Comparison of ENCODE assay signal across 17 cellular contexts in genomic region chr6:21392177-21392576, GRCh38.
A peak's percentile ranks its signal among the peaks of the same experiment; 100 is the strongest.
DNase-seq lines count a peak whose midpoint lies in the region; ATAC-seq and TF ChIP-seq lines count a peak whose summit lies in the region.
"Had no signal": no experiment of that assay in that cellular context is flagged by ENCODE, and none has a peak within 500 bp of the region (broad histone marks: within the 10 kb centered on the region; RNA-seq: fewer than 3 reads in every experiment).

No MANE protein-coding gene starts in this region.

- H3K79me1 ChIP-seq in trophoblast cell (ENCODE audit: low read length) = peaks cover 14% of the 10 kb centered on the region

- H3K27ac ChIP-seq in 22Rv1 (peak overlapping the region; percentile 3; the same call in 1 of the 2 replicates), mammary epithelial cell (ENCODE audit: insufficient read depth, low read depth, low read length) (no peak overlapping the region), trophoblast cell (ENCODE audit: low read depth, low read length) (no peak overlapping the region)
- H3K27ac ChIP-seq: BLaER1 treated with 17β-estradiol and CSF1 and Interleukin-3, amounts not matched to agents 10 nM and 100 nM had no signal

- TF ChIP-seq CTCF in 22Rv1 (IDR thresholded peaks at IDR 0.05) (no peak), mammary epithelial cell (conservative IDR thresholded peaks at IDR 0.05 in 1 of 2, IDR thresholded peaks at IDR 0.05 in 1 of 2; ENCODE audit: extremely low read depth in 1 of 2, insufficient read depth in 1 of 2, low read depth in 1 of 2, low read length in 2 of 2) (no peak)

- H3K27me3 Mint-ChIP-seq in effector memory CD8-positive, alpha-beta T cell = no peaks in the 10 kb centered on the region
- H3K27me3 Mint-ChIP-seq: IgD-negative memory B cell had no signal

- no peak overlapping the region for H3K14ac ChIP-seq in trophoblast cell (ENCODE audit: low read length)

- H3K4me2 ChIP-seq in mammary epithelial cell (ENCODE audit: insufficient read depth, low read depth, low read length) (no peak overlapping the region), trophoblast cell (ENCODE audit: low read length) (no peak overlapping the region)
- H3K4me2 ChIP-seq: BLaER1 treated with 17β-estradiol and CSF1 and Interleukin-3, amounts not matched to agents 10 nM and 100 nM had no signal

- dilution Hi-C loops in mammary epithelial cell (cut with HindIII; ENCODE audit: low sequenced_read_pairs) = no loop called here

- no peak overlapping the region for H3K23ac ChIP-seq in trophoblast cell (ENCODE audit: low read length)

- no peak overlapping the region for H3K27ac Mint-ChIP-seq in effector memory CD8-positive, alpha-beta T cell
- H3K27ac Mint-ChIP-seq: CD4-positive, CD25-positive, alpha-beta regulatory T cell; H9; IgD-negative memory B cell had no signal

- H2AFZ ChIP-seq in mammary epithelial cell (ENCODE audit: low read depth, low read length) (peak overlapping the region; percentile 13), trophoblast cell (ENCODE audit: insufficient read depth, low read length, poor library complexity) (no peak overlapping the region)

- no peaks in the 10 kb centered on the region for H3K9me3 ChIP-seq in mammary epithelial cell (replicated peaks; ENCODE audit: insufficient read depth, low read length)
- H3K9me3 ChIP-seq in trophoblast cell (ENCODE audit: insufficient read depth, low read depth, low read length) = no peaks in the 10 kb centered on the region

- H3K79me2 ChIP-seq in mammary epithelial cell (ENCODE audit: insufficient read depth, low read length) (no peaks in the 10 kb centered on the region), trophoblast cell (ENCODE audit: control insufficient read depth, insufficient read depth, low read length, poor library complexity) (no peaks in the 10 kb centered on the region)

- peak overlapping the region; percentile 52 for H2BK120ac ChIP-seq in trophoblast cell (ENCODE audit: insufficient read depth, low read length, poor library complexity)

- CTCF ChIA-PET in mammary epithelial cell (lab: Charles Lee; ENCODE audit: low non-redundant PET) = interaction anchor here (0.6 kb wide), 1 partner anchor 11 kb away, joined by 4 read pairs; no protein-coding TSS in a partner anchor

- no peak overlapping the region for H4K8ac ChIP-seq in trophoblast cell (ENCODE audit: low read depth, low read length)

- H3K9me3 Mint-ChIP-seq in effector memory CD8-positive, alpha-beta T cell = no peaks in the 10 kb centered on the region
- H3K9me3 Mint-ChIP-seq: H9, IgD-negative memory B cell had no signal

- in situ Hi-C loops in mammary epithelial cell (cut with MboI; ENCODE audit: low sequenced_read_pairs in 2 of 2) = no loop called here

- H2AK5ac ChIP-seq in trophoblast cell (ENCODE audit: low read length) = peak overlapping the region; percentile 39

- no peak overlapping the region for H4K12ac ChIP-seq in trophoblast cell (ENCODE audit: low read depth, low read length)

- H3K36me3 Mint-ChIP-seq in effector memory CD8-positive, alpha-beta T cell (ENCODE audit: insufficient read depth) = no peaks in the 10 kb centered on the region
- H3K36me3 Mint-ChIP-seq: CD4-positive, CD25-positive, alpha-beta regulatory T cell; IgD-negative memory B cell had no signal

- H3K4me1 Mint-ChIP-seq in effector memory CD8-positive, alpha-beta T cell (ENCODE audit: low read depth in 2 of 2) = no peaks in the 10 kb centered on the region
- H3K4me1 Mint-ChIP-seq: CD4-positive, CD25-positive, alpha-beta regulatory T cell had no signal

- no peak overlapping the region for H3K4ac ChIP-seq in trophoblast cell (ENCODE audit: low read depth, low read length)

- 43% methylated on average over 2 of the region's 2 CpGs for WGBS in mammary epithelial cell (ENCODE audit: low coverage, missing lambda C conversion rate)
- WGBS in trophoblast cell (ENCODE audit: extremely low coverage, insufficient coverage, insufficient read length) = no CpG with 5 or more reads among the region's 2 CpGs

- H2BK5ac ChIP-seq in trophoblast cell (ENCODE audit: low read depth, low read length, poor library complexity) = peak overlapping the region; percentile 55

- H4K20me1 ChIP-seq in mammary epithelial cell (ENCODE audit: insufficient read depth, low read length) = no peaks in the 10 kb centered on the region
- H4K20me1 ChIP-seq: BLaER1 treated with 17β-estradiol and CSF1 and Interleukin-3, amounts not matched to agents 10 nM and 100 nM had no signal

- no TSS peak for BruUV-seq in mammary epithelial cell (replicated peaks; lab: Mats Ljungman, UMichigan)

- H4K91ac ChIP-seq in trophoblast cell (ENCODE audit: low read depth, low read length) = peak overlapping the region; percentile 63

- peaks cover 29% of the 10 kb centered on the region for H3K4me1 ChIP-seq in mammary epithelial cell (ENCODE audit: insufficient read depth, low read length)
- H3K4me1 ChIP-seq in trophoblast cell (ENCODE audit: control insufficient read depth in 1 of 2, insufficient read depth in 2 of 2, low read length in 2 of 2) = peaks cover 11 to 24% of the 10 kb centered on the region in 2 experiments

- H3K18ac ChIP-seq in trophoblast cell (ENCODE audit: low read length) = no peak overlapping the region

- H3K4me3 Mint-ChIP-seq in effector memory CD8-positive, alpha-beta T cell = no peak overlapping the region
- H3K4me3 Mint-ChIP-seq: CD4-positive, CD25-positive, alpha-beta regulatory T cell; H9; IgD-negative memory B cell had no signal

- intact Hi-C loops in mammary epithelial cell (cut with micrococcal nuclease) = no loop called here

- H3K9ac ChIP-seq in mammary epithelial cell (ENCODE audit: insufficient read depth, low read length) (no peak overlapping the region), trophoblast cell (ENCODE audit: low read length) (no peak overlapping the region)
- H3K9ac ChIP-seq: BLaER1 treated with 17β-estradiol and CSF1 and Interleukin-3, amounts not matched to agents 10 nM and 100 nM had no signal

- peak overlapping the region; percentile 88 for H2BK12ac ChIP-seq in trophoblast cell (ENCODE audit: low read length)

- H3K4me3 ChIP-seq in mammary epithelial cell (replicated peaks in 1 of 3; ENCODE audit: insufficient read depth in 1 of 3, low read depth in 2 of 3, low read length in 3 of 3) (no peak overlapping the region), trophoblast cell (ENCODE audit: low read depth, low read length) (no peak overlapping the region)
- H3K4me3 ChIP-seq: BLaER1 treated with 17β-estradiol and CSF1 and Interleukin-3, amounts not matched to agents 10 nM and 100 nM; GM12878 had no signal

- H3K36me3 ChIP-seq in mammary epithelial cell (ENCODE audit: insufficient read depth, low read length) (no peaks in the 10 kb centered on the region), trophoblast cell (ENCODE audit: control insufficient read depth in 1 of 2, insufficient read depth in 2 of 2, low read length in 2 of 2) (no peaks in the 10 kb centered on the region)
- H3K36me3 ChIP-seq: BLaER1 treated with 17β-estradiol and CSF1 and Interleukin-3, amounts not matched to agents 10 nM and 100 nM had no signal

- no peak for ATAC-seq in SK-N-SH treated with all-trans-retinoic acid at 6 μM for 48 hours
- ATAC-seq in effector memory CD8-positive, alpha-beta T cell (replicated peaks) = no peak
- ATAC-seq: GM12878 had no signal

- H3K27me3 ChIP-seq in mammary epithelial cell (ENCODE audit: insufficient read depth, low read length) = no peaks in the 10 kb centered on the region
- H3K27me3 ChIP-seq in trophoblast cell (ENCODE audit: insufficient read depth, low read length) = no peaks in the 10 kb centered on the region
- H3K27me3 ChIP-seq: BLaER1 treated with 17β-estradiol and CSF1 and Interleukin-3, amounts not matched to agents 10 nM and 100 nM had no signal

- no peak for DNase-seq in mammary epithelial cell
- no peak for DNase-seq in trophoblast cell
- no peak for DNase-seq in stimulated activated CD4-positive, alpha-beta T cell treated with anti-CD3 and anti-CD28 coated beads, Interleukin-4, amount 100 ng/mL, for 1 hour
- DNase-seq in occipital lobe (lab: John Stamatoyannopoulos, UW) = no peak
- no peak for DNase-seq in AG08396 (ENCODE audit: low spot score)
- DNase-seq in effector memory CD8-positive, alpha-beta T cell = no peak
- DNase-seq: 8988T; Calu3; CD4-positive, CD25-positive, alpha-beta regulatory T cell; DMS 273 treated with DMSO at 0.1 percent for 48 hours; GOT3; H9 had no signal

TF ChIP-seq in SK-N-SH treated with all-trans-retinoic acid at 6 μM for 48 hours, 23 proteins besides CTCF, POLR2A, EP300 and RAD21:
- TF ChIP-seq SNAI2 (CRISPR knock-in tag; IDR thresholded peaks at IDR 0.05) = no peak
- no peak for TF ChIP-seq ARNTL (CRISPR knock-in tag; IDR thresholded peaks at IDR 0.05; ENCODE audit: borderline replicate concordance, low read depth)
- TF ChIP-seq ISL1 (CRISPR knock-in tag; IDR thresholded peaks at IDR 0.05) = 0 out of 2 replicates have a peak, but pooled peaks have one; percentile 21
- TF ChIP-seq TCF4 (CRISPR knock-in tag; IDR thresholded peaks at IDR 0.05; ENCODE audit: borderline replicate concordance) = peak; percentile 35; the same call in 1 of the 2 replicates
- TF ChIP-seq RARB (CRISPR knock-in tag; IDR thresholded peaks at IDR 0.05) = no peak
